In the genomic region with DNA sequence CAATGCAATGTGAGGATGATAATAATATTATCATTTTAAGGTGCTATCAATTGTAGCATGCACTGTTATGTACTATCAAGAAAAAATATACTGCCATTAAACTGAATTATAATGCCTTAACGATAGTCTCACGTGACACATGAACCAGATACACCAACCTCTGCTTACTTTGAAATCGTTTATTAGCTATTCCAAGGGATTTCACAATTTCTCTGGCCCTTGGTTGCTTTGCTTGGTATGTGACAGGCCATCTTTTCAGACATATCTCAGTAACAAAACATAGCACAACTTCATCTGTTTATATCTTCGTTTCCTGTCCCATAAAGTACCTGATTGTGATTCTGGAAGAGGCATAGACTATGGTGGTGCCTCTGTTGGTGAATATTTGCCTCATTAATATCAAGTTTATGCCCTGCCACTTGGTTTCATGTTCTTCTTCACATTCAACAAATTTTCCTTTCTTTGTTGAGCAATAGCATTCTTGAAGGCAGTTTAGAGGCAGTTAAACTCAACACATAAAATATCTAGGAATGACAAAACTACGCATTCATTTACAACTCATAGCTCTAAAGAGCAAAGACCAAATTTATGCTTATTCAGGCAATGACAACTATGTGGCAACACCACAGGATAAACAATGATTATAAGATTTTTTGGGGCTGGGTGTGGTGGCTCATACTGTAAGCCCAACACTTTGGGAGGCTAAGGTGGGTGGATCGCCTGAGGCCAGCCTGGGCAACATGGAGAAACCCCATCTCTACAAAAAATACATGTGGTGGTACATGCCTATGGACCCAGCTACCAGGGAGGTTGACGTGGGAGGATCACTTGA, we compare ENCODE assay signal across 21 cellular contexts.
DNase-seq lines count a peak whose midpoint lies in the region; ATAC-seq and TF ChIP-seq lines count a peak whose summit lies in the region.
"Had no signal": no experiment of that assay in that cellular context is flagged by ENCODE, and none has a peak within 500 bp of the region (broad histone marks: within the 10 kb centered on the region; RNA-seq: fewer than 3 reads in every experiment).

No MANE protein-coding gene starts in this region.

- no peak overlapping the region for H2BK120ac ChIP-seq in H9 (ENCODE audit: low read depth, low read length, poor library complexity, severe bottlenecking)

- H3K79me1 ChIP-seq in H9 (ENCODE audit: insufficient read depth, low read depth, low read length, poor library complexity, severe bottlenecking): no peaks in the 10 kb centered on the region

- CTCF ChIA-PET in A673 (lab: Charles Lee): no interaction called here

- H3K4me1 ChIP-seq in hepatocyte (ENCODE audit: insufficient read depth) (peaks cover 4% of the 10 kb centered on the region), suprapubic skin (peaks cover 2% of the 10 kb centered on the region), A673 (ENCODE audit: insufficient read depth, low read length, poor library complexity, severe bottlenecking) (no peaks in the 10 kb centered on the region), H9 (ENCODE audit: insufficient read depth, low read length) (no peaks in the 10 kb centered on the region)
- H3K4me1 ChIP-seq: Peyer's patch had no signal

- no peak overlapping the region for H3K14ac ChIP-seq in H9 (ENCODE audit: insufficient read depth, low read length)

- WGBS in hepatocyte (ENCODE audit: low lambda C conversion rate, missing lambda C conversion rate): 80% methylated on average over 7 of the region's 7 CpGs
- 71% methylated on average over 7 of the region's 7 CpGs for WGBS in suprapubic skin
- WGBS in H9 (ENCODE audit: extremely low coverage, insufficient read length, low lambda C conversion rate): no CpG with 5 or more reads among the region's 7 CpGs

- no peak overlapping the region for H3K4ac ChIP-seq in H9 (ENCODE audit: low read depth, low read length)

- peaks cover 1% of the 10 kb centered on the region; the same call in 1 of the 2 replicates for H3K27me3 Mint-ChIP-seq in H9 (ENCODE audit: low read depth)

- DNase-seq in EL (peak; percentile 51), amniotic epithelial cell (ENCODE audit: low read depth) (peak; percentile 82), hepatocyte (ENCODE audit: low spot score) (no peak), suprapubic skin (ENCODE audit: low spot score in 2 of 2) (no peak), kidney glomerular epithelial cell (lab: John Stamatoyannopoulos, UW) (no peak), A673 (ENCODE audit: low spot score) (no peak), H9 (no peak)
- DNase-seq: activated CD4-positive, alpha-beta T cell treated with anti-CD3 and anti-CD28 coated beads, Interleukin-2, amount 10 ng/mL, durations not matched to agents 24 days and 14 days; brain microvascular endothelial cell; C1 segment of cervical spinal cord; erythroblast; KBM-7; left colon; NCI-H1092; NCI-H774; stimulated activated CD4-positive, alpha-beta T cell treated with anti-CD3 and anti-CD28 coated beads, Interleukin-1b, Interleukin-23, amount 100 ng/mL, for 48 hours had no signal

- no peak overlapping the region for H3K23ac ChIP-seq in H9 (ENCODE audit: insufficient read length, low read depth, low read length)

- H3K79me2 ChIP-seq in hepatocyte (no peaks in the 10 kb centered on the region), H9 (ENCODE audit: insufficient read depth, low read length) (no peaks in the 10 kb centered on the region)

- TF ChIP-seq CTCF in hepatocyte (IDR thresholded peaks at IDR 0.05; ENCODE audit: poor library complexity): no peak
- TF ChIP-seq CTCF in suprapubic skin (IDR thresholded peaks at IDR 0.05): no peak
- TF ChIP-seq CTCF in A673 (conservative IDR thresholded peaks at IDR 0.05; ENCODE audit: low read depth, low read length): no peak
- no peak for TF ChIP-seq CTCF in H9 (conservative IDR thresholded peaks at IDR 0.05)

- H3K4me1 Mint-ChIP-seq in H9: peaks cover 0 to 4% of the 10 kb centered on the region in 2 experiments; a peak in 1 of 4 replicates
- H3K4me1 Mint-ChIP-seq: activated CD4-positive, alpha-beta T cell treated with anti-CD3 and anti-CD28 coated beads, Interleukin-2, amount 10 ng/mL, durations not matched to agents 24 days and 14 days had no signal

- H3K9me3 Mint-ChIP-seq in H9: no peaks in the 10 kb centered on the region; a peak in 1 of 5 replicates

- H3K27me3 ChIP-seq in hepatocyte (no peaks in the 10 kb centered on the region), suprapubic skin (no peaks in the 10 kb centered on the region), A673 (replicated peaks; ENCODE audit: insufficient read depth, low read depth, low read length, poor library complexity) (no peaks in the 10 kb centered on the region), H9 (ENCODE audit: insufficient read depth, low read length) (no peaks in the 10 kb centered on the region)
- H3K27me3 ChIP-seq: brain microvascular endothelial cell, neutrophil, Peyer's patch, right atrium auricular region had no signal

- ATAC-seq in GM18868 (IDR thresholded peaks at IDR 0.05; ENCODE audit: unreplicated experiment): no peak
- ATAC-seq: activated naive CD4-positive, alpha-beta T cell treated with anti-CD3 and anti-CD28 coated beads, Interleukin-2, amount 50 U/mL, for 72 hours; left colon had no signal

- POLR2A ChIA-PET in A673 (lab: Charles Lee; ENCODE audit: low non-redundant PET): no interaction called here

- no peak for TF ChIP-seq POLR2A in suprapubic skin (IDR thresholded peaks at IDR 0.05)

- H3K36me3 ChIP-seq in hepatocyte (replicated peaks; ENCODE audit: insufficient read depth, low read depth) (no peaks in the 10 kb centered on the region), suprapubic skin (no peaks in the 10 kb centered on the region), A673 (ENCODE audit: insufficient read depth, low read length, poor library complexity, severe bottlenecking) (no peaks in the 10 kb centered on the region)
- H3K36me3 ChIP-seq: brain microvascular endothelial cell, neutrophil, Peyer's patch, right atrium auricular region had no signal

- no peak overlapping the region for H2AK5ac ChIP-seq in H9 (ENCODE audit: insufficient read length, low read length)

- peak overlapping the region; percentile 26 for H3K27ac ChIP-seq in hepatocyte
- H3K27ac ChIP-seq in suprapubic skin: peak overlapping the region; percentile 46
- no peak overlapping the region for H3K27ac ChIP-seq in A673 (ENCODE audit: low read depth, low read length, poor library complexity, severe bottlenecking)
- no peak overlapping the region for H3K27ac ChIP-seq in H9 (ENCODE audit: insufficient read length, low read depth, low read length)
- H3K27ac ChIP-seq: brain microvascular endothelial cell, neutrophil, Peyer's patch, right atrium auricular region had no signal

- no peak overlapping the region for H2BK15ac ChIP-seq in H9 (ENCODE audit: low read depth, low read length)

- H3K9me2 ChIP-seq in hepatocyte (replicated peaks; ENCODE audit: insufficient read depth): no peaks in the 10 kb centered on the region

- no peaks in the 10 kb centered on the region for H3K23me2 ChIP-seq in H9 (ENCODE audit: insufficient read length, low read depth, low read length, poor library complexity, severe bottlenecking)

- no peak overlapping the region for H2BK12ac ChIP-seq in H9 (ENCODE audit: insufficient read length, low read depth, low read length)

- no peak overlapping the region for H3K27ac Mint-ChIP-seq in H9
- H3K27ac Mint-ChIP-seq: activated CD4-positive, alpha-beta T cell treated with anti-CD3 and anti-CD28 coated beads, Interleukin-2, amount 10 ng/mL, durations not matched to agents 24 days and 14 days; activated naive CD4-positive, alpha-beta T cell treated with anti-CD3 and anti-CD28 coated beads, Interleukin-2, amount 50 U/mL, for 72 hours had no signal

- intact Hi-C loops in A673 (cut with micrococcal nuclease; ENCODE audit: unreplicated experiment): no loop called here

- H2BK5ac ChIP-seq in H9 (ENCODE audit: insufficient read length, low read length): no peak overlapping the region

- no peak overlapping the region for H2BK20ac ChIP-seq in H9 (ENCODE audit: low read depth, low read length, poor library complexity, severe bottlenecking)

- TF ChIP-seq EP300 in suprapubic skin (IDR thresholded peaks at IDR 0.05): no peak

- H4K20me1 ChIP-seq in hepatocyte (ENCODE audit: insufficient read depth, poor library complexity, severe bottlenecking) (no peaks in the 10 kb centered on the region), H9 (ENCODE audit: control insufficient read depth, insufficient read depth, insufficient read length) (no peaks in the 10 kb centered on the region)

- H3K4me3 Mint-ChIP-seq in H9: no peak overlapping the region
- H3K4me3 Mint-ChIP-seq: activated CD4-positive, alpha-beta T cell treated with anti-CD3 and anti-CD28 coated beads, Interleukin-2, amount 10 ng/mL, durations not matched to agents 24 days and 14 days had no signal

- H3K4me3 ChIP-seq in hepatocyte (no peak overlapping the region), suprapubic skin (no peak overlapping the region), A673 (ENCODE audit: low read depth, low read length, poor library complexity, severe bottlenecking) (no peak overlapping the region)
- H3K4me3 ChIP-seq: Peyer's patch, right atrium auricular region had no signal

- BruUV-seq in A673 (replicated peaks; lab: Mats Ljungman, UMichigan): no TSS peak

- no peak overlapping the region for H3T11ph ChIP-seq in H9 (ENCODE audit: low read length)

- no peak overlapping the region for H4K5ac ChIP-seq in H9 (ENCODE audit: insufficient read length, low read depth, low read length)

- no peaks in the 10 kb centered on the region; a peak in 1 of 7 replicates for H3K36me3 Mint-ChIP-seq in H9 (ENCODE audit: insufficient read depth in 1 of 3, low read depth in 3 of 3)

- no peak overlapping the region for H4K91ac ChIP-seq in H9 (ENCODE audit: insufficient read length, low read depth, low read length)

- H3K9me3 ChIP-seq in hepatocyte (ENCODE audit: low read depth) (no peaks in the 10 kb centered on the region), suprapubic skin (no peaks in the 10 kb centered on the region), A673 (ENCODE audit: low read depth, low read length, poor library complexity, severe bottlenecking) (no peaks in the 10 kb centered on the region), H9 (ENCODE audit: control insufficient read depth, low read depth, low read length) (no peaks in the 10 kb centered on the region)
- H3K9me3 ChIP-seq: neutrophil, right atrium auricular region had no signal

- H3K18ac ChIP-seq in H9 (ENCODE audit: insufficient read length, low read depth, low read length): no peak overlapping the region

- no peak overlapping the region for H3K4me2 ChIP-seq in hepatocyte
- H3K4me2 ChIP-seq in H9 (ENCODE audit: insufficient read depth, insufficient read length, low read length): no peak overlapping the region

- H2AFZ ChIP-seq in hepatocyte (no peak overlapping the region), H9 (ENCODE audit: low read length) (no peak overlapping the region)

- no peak overlapping the region for H4K8ac ChIP-seq in H9 (replicated peaks; ENCODE audit: insufficient read length, low read depth, low read length)

- no peak overlapping the region for H3K56ac ChIP-seq in H9 (ENCODE audit: insufficient read length, low read depth, low read length)

- no peak overlapping the region for H3K9ac ChIP-seq in H9 (ENCODE audit: extremely low read depth, insufficient read length, low read length)

Comparison
In these comparisons a context has a peak if more than half of its experiments do, and no peak if none do; other contexts are left out.
1. DNase-seq: peak in EL (single experiment) and amniotic epithelial cell (single experiment); none in hepatocyte (single experiment), suprapubic skin (0 of 2), kidney glomerular epithelial cell (single experiment), A673 (single experiment) and H9 (single experiment).
2. H3K27ac ChIP-seq: peak in hepatocyte (single experiment) and suprapubic skin (single experiment); none in A673 (single experiment) and H9 (single experiment).